13 cellular contexts compared by ENCODE assay signal in genomic region chr15:82937659-82938058, GRCh38. TPM values are rescaled to one million over a fixed set of nuclear protein-coding genes. Genes with fewer than 3 reads are reported as not detected.
DNase-seq lines count a peak whose midpoint lies in the region; ATAC-seq, FAIRE-seq and TF ChIP-seq lines count a peak whose summit lies in the region.
"Had no signal": no experiment of that assay in that cellular context is flagged by ENCODE, and none has a peak within 500 bp of the region (broad histone marks: within the 10 kb centered on the region; RNA-seq: fewer than 3 reads in every experiment).

No MANE protein-coding gene starts in this region.

- H4K20me1 ChIP-seq in GM23248 (ENCODE audit: insufficient read depth), result no peaks in the 10 kb centered on the region
- H4K20me1 ChIP-seq: BLaER1 had no signal

- 94 to 98% methylated on average over 5 of the region's 5 CpGs for WGBS in GM23248 (ENCODE audit: low coverage in 1 of 2, low lambda C conversion rate in 2 of 2, missing lambda C conversion rate in 2 of 2), 2 experiments
- 59 to 76% (median 65%) methylated on average over 5 of the region's 5 CpGs for WGBS in psoas muscle, 3 donors
- 90 to 96% (median 92%) methylated on average over 5 of the region's 5 CpGs for WGBS in spleen, 5 donors
- 91% methylated on average over 5 of the region's 5 CpGs for WGBS in esophagus muscularis mucosa

- peak overlapping the region; percentile 48 for H3K9ac ChIP-seq in GM23248
- H3K9ac ChIP-seq: BLaER1 had no signal

- H2AFZ ChIP-seq in GM23248, result no peak overlapping the region

- H3K4me3 ChIP-seq in GM23248, result no peak overlapping the region
- no peak overlapping the region for H3K4me3 ChIP-seq in psoas muscle
- no peak overlapping the region for H3K4me3 ChIP-seq in spleen
- H3K4me3 ChIP-seq in esophagus muscularis mucosa, result no peak overlapping the region
- H3K4me3 ChIP-seq: BLaER1 had no signal

- intact Hi-C loops in psoas muscle (cut with DNase I) (no loop called here), spleen (cut with DNase I; ENCODE audit: low total_unique reads) (no loop called here), esophagus muscularis mucosa (cut with DNase I) (no loop called here)

- H3K27ac ChIP-seq in GM23248 (peak overlapping the region; percentile 60), epithelial cell of prostate (peak overlapping the region; percentile 52), psoas muscle (peak overlapping the region; percentile 72), spleen (peak overlapping the region in 1 of 8 donors; percentile 40), esophagus muscularis mucosa (replicated peaks in 1 of 4) (no peak overlapping the region)
- H3K27ac ChIP-seq: BLaER1 had no signal

- H3K27me3 ChIP-seq in GM23248 (replicated peaks; ENCODE audit: insufficient read depth), result no peaks in the 10 kb centered on the region
- no peaks in the 10 kb centered on the region for H3K27me3 ChIP-seq in psoas muscle (ENCODE audit: insufficient read depth in 3 of 3, low read length in 2 of 3)
- no peaks in the 10 kb centered on the region for H3K27me3 ChIP-seq in spleen (replicated peaks in 1 of 7)
- H3K27me3 ChIP-seq in esophagus muscularis mucosa, result no peaks in the 10 kb centered on the region
- H3K27me3 ChIP-seq: BLaER1 had no signal

- TF ChIP-seq POLR2A in spleen (IDR thresholded peaks at IDR 0.05) (no peak), esophagus muscularis mucosa (IDR thresholded peaks at IDR 0.05; ENCODE audit: low read depth) (no peak)

- in situ Hi-C loops in GM23248 (cut with MboI), result no loop called here

- H3K9me3 ChIP-seq in GM23248 (ENCODE audit: low read depth) (no peaks in the 10 kb centered on the region), psoas muscle (no peaks in the 10 kb centered on the region), spleen (no peaks in the 10 kb centered on the region), esophagus muscularis mucosa (no peaks in the 10 kb centered on the region)
- H3K9me3 ChIP-seq: BLaER1 had no signal

- TF ChIP-seq CTCF in psoas muscle (IDR thresholded peaks at IDR 0.05) (no peak), spleen (IDR thresholded peaks at IDR 0.05 in 8 of 11, conservative IDR thresholded peaks at IDR 0.05 in 3 of 11) (no peak), esophagus muscularis mucosa (IDR thresholded peaks at IDR 0.05) (no peak)

- H3K36me3 ChIP-seq in GM23248 (ENCODE audit: low read depth) (no peaks in the 10 kb centered on the region), psoas muscle (ENCODE audit: insufficient read depth in 1 of 2, low read depth in 1 of 2) (no peaks in the 10 kb centered on the region), spleen (no peaks in the 10 kb centered on the region), esophagus muscularis mucosa (no peaks in the 10 kb centered on the region)
- H3K36me3 ChIP-seq: BLaER1 had no signal

- H3K79me2 ChIP-seq in GM23248 (ENCODE audit: insufficient read depth), result peaks cover 5% of the 10 kb centered on the region; the same call in 1 of the 2 replicates

- H3K4me2 ChIP-seq in GM23248 (ENCODE audit: unreplicated experiment), result no peak overlapping the region
- H3K4me2 ChIP-seq: BLaER1 had no signal

- no peak for DNase-seq in GM23248
- DNase-seq in epithelial cell of prostate (ENCODE audit: low read depth, low spot score), result no peak
- no peak for DNase-seq in psoas muscle
- peak; percentile 40 for DNase-seq in spleen
- no peak for DNase-seq in esophagus muscularis mucosa (ENCODE audit: extremely low spot score)
- no peak for DNase-seq in urothelium cell line (ENCODE audit: low spot score)
- DNase-seq: AML-193; CD4-positive, CD25-positive, alpha-beta regulatory T cell; DMS 273 treated with DMSO at 0.1 percent for 48 hours had no signal

- H3F3A ChIP-seq in GM23248 (ENCODE audit: insufficient read depth), result 0 out of 2 replicates have a peak, but pooled peaks cover 5% of the 10 kb centered on the region

- FAIRE-seq in urothelium cell line (lab: Jason Lieb, UNC), result no peak
- FAIRE-seq: H54 had no signal

- ATAC-seq in psoas muscle, result peak; percentile 10 to 31 (median 26)
- no peak for ATAC-seq in GM19455 (IDR thresholded peaks at IDR 0.05; ENCODE audit: unreplicated experiment)
- ATAC-seq: HCT116 had no signal

- no peaks in the 10 kb centered on the region for H3K9me2 ChIP-seq in GM23248 (ENCODE audit: insufficient read depth)

- peaks cover 17% of the 10 kb centered on the region for H3K4me1 ChIP-seq in GM23248 (ENCODE audit: insufficient read depth)
- H3K4me1 ChIP-seq in psoas muscle, result peaks cover 41% of the 10 kb centered on the region
- peaks cover 0 to 16% (median 3%) of the 10 kb centered on the region in 6 donors for H3K4me1 ChIP-seq in spleen
- no peaks in the 10 kb centered on the region for H3K4me1 ChIP-seq in esophagus muscularis mucosa
- H3K4me1 ChIP-seq: BLaER1 had no signal

- no peak for TF ChIP-seq EP300 in esophagus muscularis mucosa (IDR thresholded peaks at IDR 0.05)

RNA-seq across cellular contexts. Expression of gene HOMER2, which starts 14.9 kb away (rescaled TPM):
- total RNA-seq in GM23248 (2014; rRNA removed; shearing (Covaris generic)), result 16.6 and 17.0 TPM in 2 replicates
- polyA plus RNA-seq in GM23248 (2016; fragmentation: Nextera tagmentation; extraction: Ambion mirVana) (9.0 and 9.4 TPM in 2 replicates), psoas muscle (10 to 100 TPM; 27.2 to 38.3 (median 36.7) TPM), spleen (1 to 10 TPM; 2.1 to 5.4 (median 2.2) TPM)
- total RNA-seq in psoas muscle (100 to 1,000 TPM in 2 of 4 donors, 10 to 100 TPM in 2; 53.9 to 119 (median 92.3) TPM), spleen (10 to 100 TPM in 6 of 7 donors, 1 to 10 TPM in 1; 4.3 to 24.3 (median 12.8) TPM), esophagus muscularis mucosa (10 to 100 TPM; 13.3 to 54.8 (median 25.8) TPM)

RNA-seq across cellular contexts. Expression of gene RAMAC, which starts 48.4 kb away (rescaled TPM):
- 17.6 and 23.9 TPM in 2 replicates for total RNA-seq in GM23248 (2014; rRNA removed; shearing (Covaris generic))
- polyA plus RNA-seq in GM23248 (2016; fragmentation: Nextera tagmentation; extraction: Ambion mirVana) (40.2 and 40.9 TPM in 2 replicates), psoas muscle (10 to 100 TPM; 23.8 to 43.3 (median 43.0) TPM), spleen (10 to 100 TPM; 18.0 to 22.4 (median 20.7) TPM)
- total RNA-seq in psoas muscle (10 to 100 TPM; 17.0 to 21.8 (median 19.9) TPM), spleen (10 to 100 TPM; 12.8 to 19.4 (median 15.2) TPM), esophagus muscularis mucosa (10 to 100 TPM; 17.2 to 23.2 (median 19.8) TPM)

Comparison
In these comparisons a context has a peak if more than half of its experiments do, and no peak if none do; other contexts are left out.
1. H3K27ac ChIP-seq: peak in GM23248 (single experiment), epithelial cell of prostate (single experiment) and psoas muscle (single experiment); none in esophagus muscularis mucosa (0 of 4).